In the genomic region with DNA sequence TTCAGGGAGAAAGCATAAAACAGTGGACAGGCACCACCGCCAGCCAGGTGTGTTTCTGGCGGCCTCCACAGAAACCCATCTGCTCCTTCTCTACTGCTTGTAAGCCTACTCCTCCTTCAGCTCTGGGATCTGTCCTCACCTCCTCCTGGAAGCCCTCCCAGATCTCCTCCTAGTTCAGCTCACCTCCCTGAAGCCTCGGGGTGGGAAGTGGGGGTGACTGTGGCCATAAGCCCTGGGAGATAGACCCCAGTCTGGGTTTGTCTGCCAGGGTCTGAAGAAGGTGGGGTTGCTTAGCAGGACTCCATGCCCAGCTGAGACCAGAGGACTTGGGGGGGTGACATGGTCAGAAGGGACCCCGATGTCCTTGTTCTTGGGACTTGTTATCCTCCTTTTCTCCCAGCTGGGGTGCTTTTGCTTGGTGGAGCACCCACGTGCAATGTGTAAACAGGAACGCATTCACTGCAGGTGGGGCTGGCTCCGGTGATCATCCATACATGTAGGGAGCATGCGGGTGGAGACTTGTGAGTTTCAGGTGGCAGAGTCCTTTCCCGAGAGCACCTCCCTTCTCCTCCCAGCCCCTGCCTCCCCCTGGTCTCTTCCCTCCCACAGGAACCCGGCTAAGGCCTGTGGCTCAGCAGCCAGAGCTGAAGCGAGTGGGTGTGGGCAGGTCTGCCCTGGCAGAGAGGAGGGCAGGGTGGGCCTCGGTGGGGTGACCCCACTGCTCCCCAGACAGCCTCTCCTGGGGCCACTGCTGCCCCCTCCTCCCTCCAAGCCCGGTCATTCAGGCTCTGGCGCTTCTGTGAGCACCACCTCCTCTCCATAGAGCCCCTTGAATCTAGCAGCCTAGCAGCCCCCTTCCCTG, we compare ENCODE assay signal across 26 cellular contexts. TPM values are rescaled to one million over a fixed set of nuclear protein-coding genes. Genes with fewer than 3 reads are reported as not detected.
DNase-seq lines count a peak whose midpoint lies in the region; ATAC-seq, FAIRE-seq and TF ChIP-seq lines count a peak whose summit lies in the region.
"Had no signal": no experiment of that assay in that cellular context is flagged by ENCODE, and none has a peak within 500 bp of the region (broad histone marks: within the 10 kb centered on the region; RNA-seq: fewer than 3 reads in every experiment).

No MANE protein-coding gene starts in this region.

- WGBS in H1 (ENCODE audit: extremely low coverage in 1 of 2, insufficient coverage in 1 of 2, insufficient read length in 1 of 2, insufficient replicate concordance in 2 of 2, low coverage in 1 of 2, low lambda C conversion rate in 2 of 2, missing lambda C conversion rate in 1 of 2), 2 experiments: 79% methylated on average over 14 of the region's 14 CpGs; no CpG with 5 or more reads in 1 of the 2 experiments
- WGBS in neuronal stem cell (ENCODE audit: extremely low coverage in 2 of 2, insufficient read length in 2 of 2, insufficient replicate concordance in 1 of 2), 2 donors: no CpG with 5 or more reads among the region's 14 CpGs

- no peak overlapping the region for H3K27ac ChIP-seq in H1 (ENCODE audit: low read depth, low read length)
- H3K27ac ChIP-seq in neuronal stem cell (replicated peaks; ENCODE audit: low read length): no peak overlapping the region
- H3K27ac ChIP-seq: BLaER1, SK-N-MC had no signal

- H2BK5ac ChIP-seq in H1 (ENCODE audit: low read depth, low read length) (no peak overlapping the region), neuronal stem cell (ENCODE audit: low read length) (no peak overlapping the region)

- H3K56ac ChIP-seq in H1 (replicated peaks; ENCODE audit: insufficient read length, low read depth, low read length): no peak overlapping the region

- H4K20me1 ChIP-seq in H1 (replicated peaks in 1 of 2; ENCODE audit: control insufficient read depth in 1 of 2, insufficient read depth in 2 of 2, low read length in 2 of 2): no peaks in the 10 kb centered on the region
- H4K20me1 ChIP-seq: BLaER1 had no signal

- H3K18ac ChIP-seq in H1 (ENCODE audit: extremely low read depth, low read length) (peak overlapping the region; percentile 32), neuronal stem cell (ENCODE audit: low read length) (peak overlapping the region; percentile 82)

- H3K4me3 ChIP-seq in H1 (ENCODE audit: extremely low read depth in 1 of 4, insufficient read depth in 2 of 4, low read depth in 3 of 4, low read length in 4 of 4) (no peak overlapping the region), neuronal stem cell (ENCODE audit: low read length in 2 of 2) (no peak overlapping the region)
- H3K4me3 ChIP-seq: BLaER1, MG63, SK-N-MC had no signal

- H2BK20ac ChIP-seq in H1 (ENCODE audit: low read length): no peak overlapping the region

- H2AK5ac ChIP-seq in H1 (ENCODE audit: low read depth, low read length) (0 out of 2 replicates have a peak overlapping the region, but pooled peaks have one; percentile 75), neuronal stem cell (ENCODE audit: low read depth, low read length) (no peak overlapping the region)

- peak overlapping the region; percentile 68; the same call in 1 of the 2 replicates for H2BK12ac ChIP-seq in H1 (ENCODE audit: low read depth, low read length)
- no peak overlapping the region for H2BK12ac ChIP-seq in neuronal stem cell (ENCODE audit: low read length)

- H2AFZ ChIP-seq in H1 (ENCODE audit: low read length): no peak overlapping the region
- no peak overlapping the region for H2AFZ ChIP-seq in neuronal stem cell (ENCODE audit: low read length)

- CTCF ChIA-PET in H1 (lab: Charles Lee; ENCODE audit: partially characterized antibody): interaction anchor here (0.6 to 2.3 kb wide), 11 partner anchors 8 to 160 kb away, joined by 3 to 8 read pairs (median 3); partner anchors contain the start of gene OSBPL5

- H2BK15ac ChIP-seq in H1 (ENCODE audit: low read length) (peak overlapping the region; percentile 53; the same call in 1 of the 2 replicates), neuronal stem cell (ENCODE audit: low read length) (peak overlapping the region; percentile 77)

- no peak overlapping the region for H3K14ac ChIP-seq in H1 (ENCODE audit: insufficient read length)
- no peak overlapping the region for H3K14ac ChIP-seq in neuronal stem cell (ENCODE audit: low read length)

- H4K8ac ChIP-seq in H1 (ENCODE audit: extremely low read depth, insufficient read depth, low read length) (no peak overlapping the region; the same call in 1 of the 2 replicates), neuronal stem cell (ENCODE audit: low read depth, low read length) (no peak overlapping the region)

- no peak for TF ChIP-seq EP300 in H1 (IDR thresholded peaks at IDR 0.05; ENCODE audit: borderline replicate concordance in 1 of 2, low read depth in 2 of 2, low read length in 2 of 2)

- TF ChIP-seq POLR2A in H1 (IDR thresholded peaks at IDR 0.05; ENCODE audit: control extremely low read depth in 1 of 2, low read depth in 2 of 2, low read length in 2 of 2): no peak

- H3K27me3 ChIP-seq in H1 (replicated peaks in 1 of 4; ENCODE audit: control insufficient read depth in 3 of 4, extremely low read depth in 1 of 4, insufficient read depth in 3 of 4, low read length in 3 of 4): no peaks in the 10 kb centered on the region
- H3K27me3 ChIP-seq in neuronal stem cell (ENCODE audit: control insufficient read depth in 3 of 3, insufficient read depth in 3 of 3, low read depth in 1 of 3, low read length in 3 of 3): peaks cover 0 to 30% (median 0%) of the 10 kb centered on the region in 3 experiments
- H3K27me3 ChIP-seq: BLaER1, MG63 had no signal

- no peaks in the 10 kb centered on the region for H3K36me3 ChIP-seq in H1 (ENCODE audit: control insufficient read depth in 2 of 4, insufficient read depth in 4 of 4, low read length in 3 of 4)
- no peaks in the 10 kb centered on the region for H3K36me3 ChIP-seq in neuronal stem cell (replicated peaks in 1 of 2; ENCODE audit: control insufficient read depth in 2 of 2, insufficient read depth in 2 of 2, low read length in 2 of 2)
- H3K36me3 ChIP-seq: BLaER1, MG63 had no signal

- ATAC-seq in GM18520 (IDR thresholded peaks at IDR 0.05; ENCODE audit: unreplicated experiment): no peak
- no peak for ATAC-seq in HG03520 (IDR thresholded peaks at IDR 0.05; ENCODE audit: unreplicated experiment)

- POLR2A ChIA-PET in H1 (lab: Charles Lee; ENCODE audit: partially characterized antibody): no interaction called here

- H2BK120ac ChIP-seq in H1 (replicated peaks; ENCODE audit: low read depth, low read length) (no peak overlapping the region), neuronal stem cell (ENCODE audit: low read depth, low read length) (no peak overlapping the region)

- no peak overlapping the region for H4K5ac ChIP-seq in H1 (ENCODE audit: insufficient read length, low read depth, low read length)

- H3K9ac ChIP-seq in H1 (replicated peaks in 1 of 4; ENCODE audit: extremely low read depth in 1 of 4, low read depth in 3 of 4, low read length in 3 of 4) (no peak overlapping the region), neuronal stem cell (ENCODE audit: low read depth, low read length, poor library complexity) (peak overlapping the region; percentile 82)
- H3K9ac ChIP-seq: BLaER1 had no signal

- peak; percentile 60 for DNase-seq in activated effector memory CD4-positive, alpha-beta T cell treated with anti-CD3 and anti-CD28 coated beads, Interleukin-2, amount 50 U/mL, for 16 hours
- no peak for DNase-seq in activated effector memory CD4-positive, alpha-beta T cell treated with Interleukin-2 at 50 U/mL for 16 hours
- DNase-seq in H1 (ENCODE audit: low read depth in 1 of 2, low spot score in 2 of 2): peak in 1 of 2 experiments; percentile 46
- no peak for DNase-seq in neuronal stem cell (ENCODE audit: low spot score)
- DNase-seq in GM19239 (ENCODE audit: insufficient read length, low spot score): no peak
- no peak for DNase-seq in NCI-H2081 (lab: John Stamatoyannopoulos, UW)
- DNase-seq: CD4-positive, alpha-beta memory T cell; Kasumi-1; MG63; NCI-H1048; NCI-H1436; NCI-H2029; NCI-H2171; NCI-H446; OCI-M1; SHP77 had no signal

- no peak for TF ChIP-seq RAD21 in H1 (IDR thresholded peaks at IDR 0.05 in 1 of 2, conservative IDR thresholded peaks at IDR 0.05 in 1 of 2; ENCODE audit: low read depth in 2 of 2, low read length in 2 of 2)

- H3K4ac ChIP-seq in H1 (replicated peaks; ENCODE audit: insufficient read length, low read depth, low read length) (no peak overlapping the region), neuronal stem cell (ENCODE audit: low read length) (no peak overlapping the region)

- no peak for TF ChIP-seq CTCF in H1 (IDR thresholded peaks at IDR 0.05; ENCODE audit: control extremely low read depth in 1 of 3, insufficient read depth in 1 of 3, low read depth in 1 of 3, low read length in 3 of 3)

- H4K91ac ChIP-seq in H1 (replicated peaks; ENCODE audit: insufficient read length, low read length): no peak overlapping the region
- H4K91ac ChIP-seq in neuronal stem cell (ENCODE audit: low read depth, low read length, poor library complexity): no peak overlapping the region

- peaks cover 5 to 22% (median 14%) of the 10 kb centered on the region in 4 experiments for H3K4me1 ChIP-seq in H1 (replicated peaks in 1 of 4; ENCODE audit: control insufficient read depth in 3 of 4, insufficient read depth in 4 of 4, low read length in 3 of 4)
- peaks cover 6 to 15% of the 10 kb centered on the region in 2 donors for H3K4me1 ChIP-seq in neuronal stem cell (ENCODE audit: control insufficient read depth in 2 of 2, insufficient read depth in 1 of 2, low read depth in 1 of 2, low read length in 2 of 2)

- H3K79me2 ChIP-seq in H1 (ENCODE audit: control insufficient read depth in 1 of 2, insufficient read depth in 2 of 2, low read length in 2 of 2): no peaks in the 10 kb centered on the region

- no peak overlapping the region for H3K23ac ChIP-seq in H1 (ENCODE audit: insufficient read length)
- peak overlapping the region; percentile 29 for H3K23ac ChIP-seq in neuronal stem cell (ENCODE audit: low read depth, low read length, poor library complexity)

- H3K23me2 ChIP-seq in H1 (ENCODE audit: low read depth, low read length): peaks cover 3% of the 10 kb centered on the region

- H3K79me1 ChIP-seq in H1 (ENCODE audit: low read depth, low read length) (peaks cover 3% of the 10 kb centered on the region; the same call in 1 of the 2 replicates), neuronal stem cell (ENCODE audit: low read depth, low read length) (no peaks in the 10 kb centered on the region)

- no peak for FAIRE-seq in H1 (lab: Jason Lieb, UNC)
- no peak for FAIRE-seq in GM19239 (lab: Jason Lieb, UNC)
- FAIRE-seq: A204.1, GM12891, GM18507, HTR-8/SVneo had no signal

- H3K9me3 ChIP-seq in H1 (ENCODE audit: insufficient read depth in 2 of 2, low read depth in 1 of 2, low read length in 1 of 2): no peaks in the 10 kb centered on the region
- H3K9me3 ChIP-seq in neuronal stem cell (replicated peaks in 1 of 2; ENCODE audit: control insufficient read depth in 2 of 2, insufficient read depth in 1 of 2, low read depth in 1 of 2, low read length in 2 of 2): peaks cover 0 to 4% of the 10 kb centered on the region in 2 donors
- H3K9me3 ChIP-seq: BLaER1, MG63 had no signal

- H3K4me2 ChIP-seq in H1 (ENCODE audit: insufficient read depth in 1 of 2, low read depth in 2 of 2, low read length in 2 of 2) (no peak overlapping the region), neuronal stem cell (ENCODE audit: insufficient read depth, low read length, poor library complexity, severe bottlenecking) (no peak overlapping the region)
- H3K4me2 ChIP-seq: BLaER1 had no signal

RNA-seq across cellular contexts. Expression of gene MRGPRG, which starts 25.9 kb away (rescaled TPM):
- total RNA-seq in H1 (2021; fragmentation: NEBNext Ultra II Directional; extraction: Animal tissue kit (Norgen Biotek cat#: 25700)): not detected in 2 replicates
- polyA plus RNA-seq in H1 (2011; rRNA removed): not detected in 2 replicates
- polyA plus RNA-seq in H1 (2011; cell fraction: cytosol; rRNA removed): not detected
- polyA plus RNA-seq in H1 (2011; cell fraction: nucleus; rRNA removed): not detected
- polyA plus RNA-seq in H1 (2012, experiment 1 of 2): not detected in 4 replicates
- polyA plus RNA-seq in H1 (2012, experiment 2 of 2): not detected
- polyA plus RNA-seq in H1 (2013, experiment 1 of 2): not detected
- polyA plus RNA-seq in H1 (2013, experiment 2 of 2): not detected
- polyA minus RNA-seq in H1 (2011; rRNA and poly(A)+ RNA removed): not detected in 2 replicates
- not detected for polyA minus RNA-seq in H1 (2011; cell fraction: cytosol; rRNA and poly(A)+ RNA removed)
- not detected for polyA minus RNA-seq in H1 (2011; cell fraction: nucleus; rRNA and poly(A)+ RNA removed)
- not detected for polyA plus RNA-seq in neuronal stem cell (2013, experiment 1 of 2)
- polyA plus RNA-seq in neuronal stem cell (2013, experiment 2 of 2): not detected
- total RNA-seq: CD4-positive, alpha-beta memory T cell; H4 had no signal
- polyA plus RNA-seq: CD4-positive, alpha-beta memory T cell; IgD-negative memory B cell had no signal

RNA-seq across cellular contexts. Expression of gene OSBPL5, which starts 27.6 kb away (rescaled TPM):
- 7.9 and 9.9 TPM in 2 replicates for total RNA-seq in H1 (2021; fragmentation: NEBNext Ultra II Directional; extraction: Animal tissue kit (Norgen Biotek cat#: 25700))
- polyA plus RNA-seq in H1 (2011; rRNA removed): 3.4 and 6.0 TPM in 2 replicates
- polyA plus RNA-seq in H1 (2011; cell fraction: cytosol; rRNA removed): 5.8 TPM
- polyA plus RNA-seq in H1 (2011; cell fraction: nucleus; rRNA removed): 19.5 TPM
- 3.8 to 7.3 TPM (median 6.6 TPM) in 4 replicates for polyA plus RNA-seq in H1 (2012, experiment 1 of 2)
- 4.9 TPM for polyA plus RNA-seq in H1 (2012, experiment 2 of 2)
- 3.3 TPM for polyA plus RNA-seq in H1 (2013, experiment 1 of 2)
- 2.9 TPM for polyA plus RNA-seq in H1 (2013, experiment 2 of 2)
- polyA minus RNA-seq in H1 (2011; rRNA and poly(A)+ RNA removed): 4.3 and 5.5 TPM in 2 replicates
- polyA minus RNA-seq in H1 (2011; cell fraction: cytosol; rRNA and poly(A)+ RNA removed): 9.7 TPM
- 13.0 TPM for polyA minus RNA-seq in H1 (2011; cell fraction: nucleus; rRNA and poly(A)+ RNA removed)
- 9.5 TPM for polyA plus RNA-seq in neuronal stem cell (2013, experiment 1 of 2)
- 9.7 TPM for polyA plus RNA-seq in neuronal stem cell (2013, experiment 2 of 2)

RNA-seq across cellular contexts. Expression of gene MRGPRE, which starts 39.5 kb away (rescaled TPM):
- not detected in 2 replicates for total RNA-seq in H1 (2021; fragmentation: NEBNext Ultra II Directional; extraction: Animal tissue kit (Norgen Biotek cat#: 25700))
- polyA plus RNA-seq in H1 (2011; rRNA removed): not detected in 2 replicates
- polyA plus RNA-seq in H1 (2011; cell fraction: cytosol; rRNA removed): not detected
- polyA plus RNA-seq in H1 (2011; cell fraction: nucleus; rRNA removed): not detected
- not detected in 4 replicates for polyA plus RNA-seq in H1 (2012, experiment 1 of 2)
- not detected for polyA plus RNA-seq in H1 (2012, experiment 2 of 2)
- polyA plus RNA-seq in H1 (2013, experiment 1 of 2): 0.04 TPM
- polyA plus RNA-seq in H1 (2013, experiment 2 of 2): not detected
- polyA minus RNA-seq in H1 (2011; rRNA and poly(A)+ RNA removed): not detected in 2 replicates
- polyA minus RNA-seq in H1 (2011; cell fraction: cytosol; rRNA and poly(A)+ RNA removed): not detected
- not detected for polyA minus RNA-seq in H1 (2011; cell fraction: nucleus; rRNA and poly(A)+ RNA removed)
- not detected for polyA plus RNA-seq in neuronal stem cell (2013, experiment 1 of 2)
- not detected for polyA plus RNA-seq in neuronal stem cell (2013, experiment 2 of 2)
- total RNA-seq: CD4-positive, alpha-beta memory T cell; H4 had no signal
- polyA plus RNA-seq: CD4-positive, alpha-beta memory T cell; IgD-negative memory B cell had no signal
